Comparison of ENCODE assay signal across 27 cellular contexts in the genomic region with DNA sequence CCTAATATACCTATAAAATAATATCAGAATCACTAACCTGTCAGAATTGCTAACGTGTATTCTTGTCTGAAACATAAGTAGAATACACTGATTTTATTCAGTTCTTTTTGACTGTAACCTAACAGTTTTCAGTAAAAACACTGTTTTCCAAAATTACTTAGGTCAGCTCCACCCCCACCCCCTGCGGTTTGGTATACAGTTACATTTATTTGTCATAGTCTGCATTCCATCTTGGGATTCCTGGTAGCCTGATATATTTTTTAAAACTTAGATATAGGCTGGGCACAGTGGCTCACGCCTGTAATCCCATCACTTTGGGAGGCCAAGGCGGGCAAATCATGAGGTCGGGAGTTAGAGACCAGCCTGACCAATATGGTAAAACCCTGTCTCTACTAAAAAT.
"Had no signal": no experiment of that assay in that cellular context is flagged by ENCODE, and none has a peak within 500 bp of the region (broad histone marks: within the 10 kb centered on the region; RNA-seq: fewer than 3 reads in every experiment).

No MANE protein-coding gene starts in this region.

- H3K4me3 Mint-ChIP-seq: activated CD4-positive, alpha-beta memory T cell treated with anti-CD3 and anti-CD28 coated beads, Interleukin-2, amount 10 ng/mL, durations not matched to agents 7 days and 5 days; activated CD4-positive, alpha-beta T cell treated with anti-CD3 and anti-CD28 coated beads, Interleukin-2, amount 10 ng/mL, durations not matched to agents 24 days and 14 days; activated CD8-positive, alpha-beta memory T cell treated with anti-CD3 and anti-CD28 coated beads, Interleukin-2, amount 10 ng/mL, durations not matched to agents 7 days and 5 days; activated T-helper 1 cell treated with anti-CD3 and anti-CD28 coated beads, Interleukin-12 subunit alpha, Interleukin-12 subunit beta, Interleukin-2, Interleukin-4 antibody, amounts not matched to agents 30 ng/mL and 10 ng/mL and 1 ng/mL, durations not matched to agents 14 hours and 24 hours and 36 hours; central memory CD8-positive, alpha-beta T cell; effector memory CD8-positive, alpha-beta T cell; memory B cell; nephron progenitor cell; stimulated activated memory B cell treated with anti-CD40 and anti-IgM and Interleukin-4, amounts not matched to agents 10 μg/mL and 1 μg/mL and 100 μg/mL, for 72 hours; T-helper 2 cell treated with Interferon-gamma antibody and Interleukin-4, amounts not matched to agents 5 μg/mL and 100 μg/mL, for 36 hours had no signal

- H2AFZ ChIP-seq: parathyroid adenoma had no signal

- H3K27ac Mint-ChIP-seq: activated CD4-positive, alpha-beta memory T cell treated with anti-CD3 and anti-CD28 coated beads, Interleukin-2, amount 10 ng/mL, durations not matched to agents 7 days and 5 days; activated CD4-positive, alpha-beta T cell treated with anti-CD3 and anti-CD28 coated beads, Interleukin-2, amount 10 ng/mL, durations not matched to agents 24 days and 14 days; activated CD8-positive, alpha-beta memory T cell treated with anti-CD3 and anti-CD28 coated beads, Interleukin-2, amount 10 ng/mL, durations not matched to agents 7 days and 5 days; activated T-helper 1 cell treated with anti-CD3 and anti-CD28 coated beads, Interleukin-12 subunit alpha, Interleukin-12 subunit beta, Interleukin-2, Interleukin-4 antibody, amounts not matched to agents 30 ng/mL and 10 ng/mL and 1 ng/mL, durations not matched to agents 14 hours and 24 hours and 36 hours; effector memory CD8-positive, alpha-beta T cell; memory B cell; nephron progenitor cell; stimulated activated memory B cell treated with anti-CD40 and anti-IgM and Interleukin-4, amounts not matched to agents 10 μg/mL and 1 μg/mL and 100 μg/mL, for 72 hours; T-helper 2 cell treated with Interferon-gamma antibody and Interleukin-4, amounts not matched to agents 5 μg/mL and 100 μg/mL, for 36 hours had no signal

- H3K36me3 Mint-ChIP-seq: activated CD8-positive, alpha-beta memory T cell treated with anti-CD3 and anti-CD28 coated beads, Interleukin-2, amount 10 ng/mL, durations not matched to agents 7 days and 5 days; memory B cell; stimulated activated memory B cell treated with anti-CD40 and anti-IgM and Interleukin-4, amounts not matched to agents 10 μg/mL and 1 μg/mL and 100 μg/mL, for 72 hours had no signal

- H3K9ac ChIP-seq: parathyroid adenoma had no signal

- H3K9me3 ChIP-seq: breast epithelium, colonic mucosa, gastrocnemius medialis, heart left ventricle, transverse colon had no signal

- H3K27ac ChIP-seq: breast epithelium, colonic mucosa, dorsolateral prefrontal cortex, gastrocnemius medialis, heart left ventricle, parathyroid adenoma, transverse colon, VCaP had no signal

- H3K79me2 ChIP-seq: parathyroid adenoma had no signal

- H3K27me3 ChIP-seq: breast epithelium, colonic mucosa, dorsolateral prefrontal cortex, gastrocnemius medialis, heart left ventricle, transverse colon had no signal

- H3K9me3 Mint-ChIP-seq: activated CD4-positive, alpha-beta memory T cell treated with anti-CD3 and anti-CD28 coated beads, Interleukin-2, amount 10 ng/mL, durations not matched to agents 7 days and 5 days; activated CD4-positive, alpha-beta T cell treated with anti-CD3 and anti-CD28 coated beads, Interleukin-2, amount 10 ng/mL, durations not matched to agents 24 days and 14 days; activated T-helper 1 cell treated with anti-CD3 and anti-CD28 coated beads, Interleukin-12 subunit alpha, Interleukin-12 subunit beta, Interleukin-2, Interleukin-4 antibody, amounts not matched to agents 30 ng/mL and 10 ng/mL and 1 ng/mL, durations not matched to agents 14 hours and 24 hours and 36 hours; central memory CD8-positive, alpha-beta T cell; effector memory CD8-positive, alpha-beta T cell; memory B cell; nephron progenitor cell; stimulated activated memory B cell treated with anti-CD40 and anti-IgM and Interleukin-4, amounts not matched to agents 10 μg/mL and 1 μg/mL and 100 μg/mL, for 72 hours; T-helper 2 cell treated with Interferon-gamma antibody and Interleukin-4, amounts not matched to agents 5 μg/mL and 100 μg/mL, for 36 hours had no signal

- H3K4me1 Mint-ChIP-seq: activated CD4-positive, alpha-beta memory T cell treated with anti-CD3 and anti-CD28 coated beads, Interleukin-2, amount 10 ng/mL, durations not matched to agents 7 days and 5 days; activated CD4-positive, alpha-beta T cell treated with anti-CD3 and anti-CD28 coated beads, Interleukin-2, amount 10 ng/mL, durations not matched to agents 24 days and 14 days; activated CD8-positive, alpha-beta memory T cell treated with anti-CD3 and anti-CD28 coated beads, Interleukin-2, amount 10 ng/mL, durations not matched to agents 7 days and 5 days; central memory CD8-positive, alpha-beta T cell; memory B cell; stimulated activated memory B cell treated with anti-CD40 and anti-IgM and Interleukin-4, amounts not matched to agents 10 μg/mL and 1 μg/mL and 100 μg/mL, for 72 hours had no signal

- ATAC-seq: activated CD4-positive, CD25-positive, alpha-beta regulatory T cell treated with anti-CD3 and anti-CD28 coated beads, Interleukin-2, amount 50 U/mL, for 24 hours; activated CD8-positive, alpha-beta memory T cell treated with anti-CD3 and anti-CD28 coated beads, Interleukin-2, amount 10 ng/mL, durations not matched to agents 7 days and 5 days; effector memory CD8-positive, alpha-beta T cell; esophagus mucosa; gastrocnemius medialis; heart left ventricle; left colon; right cardiac atrium; stimulated activated memory B cell treated with anti-CD40 and anti-IgM and Interleukin-4, amounts not matched to agents 10 μg/mL and 1 μg/mL and 100 μg/mL, for 72 hours had no signal

- H3K36me3 ChIP-seq: breast epithelium, colonic mucosa, gastrocnemius medialis, heart left ventricle, transverse colon had no signal

- DNase-seq: activated CD4-positive, alpha-beta memory T cell treated with anti-CD3 and anti-CD28 coated beads, Interleukin-2, amount 10 ng/mL, durations not matched to agents 7 days and 5 days; activated CD4-positive, alpha-beta T cell treated with anti-CD3 and anti-CD28 coated beads, Interleukin-2, amount 10 ng/mL, durations not matched to agents 24 days and 14 days; activated CD8-positive, alpha-beta memory T cell treated with anti-CD3 and anti-CD28 coated beads, Interleukin-2, amount 10 ng/mL, durations not matched to agents 7 days and 5 days; activated gamma-delta T cell; activated naive CD4-positive, alpha-beta T cell treated with anti-CD3 and anti-CD28 coated beads, Interleukin-2, amount 50 U/mL, for 16 hours; activated T-cell treated with anti-CD3 and anti-CD28 coated beads for 4 hours; aorta; colonic mucosa; dorsolateral prefrontal cortex; effector memory CD8-positive, alpha-beta T cell; gastrocnemius medialis; heart left ventricle; left colon; nephron progenitor cell; right cardiac atrium; transverse colon had no signal

- H3K4me3 ChIP-seq: breast epithelium, colonic mucosa, dorsolateral prefrontal cortex, gastrocnemius medialis, heart left ventricle, skin epidermis, transverse colon had no signal

- H3K4me1 ChIP-seq: breast epithelium, colonic mucosa, gastrocnemius medialis, parathyroid adenoma, transverse colon had no signal
